In genomic region chr12:6745751-6746525, GRCh38 we compare ENCODE assay signal across 10 cellular contexts. TPM values are rescaled to one million over a fixed set of nuclear protein-coding genes. Genes with fewer than 3 reads are reported as not detected.
DNase-seq lines count a peak whose midpoint lies in the region; TF ChIP-seq lines count a peak whose summit lies in the region.
"Had no signal": no experiment of that assay in that cellular context is flagged by ENCODE, and none has a peak within 500 bp of the region (broad histone marks: within the 10 kb centered on the region; RNA-seq: fewer than 3 reads in every experiment).

No MANE protein-coding gene starts in this region.

- peaks cover 28% of the 10 kb centered on the region for H3K4me1 Mint-ChIP-seq in activated CD4-positive, alpha-beta T cell treated with anti-CD3 and anti-CD28 coated beads, Interleukin-2, amount 10 ng/mL, durations not matched to agents 24 days and 14 days
- peaks cover 25% of the 10 kb centered on the region for H3K4me1 Mint-ChIP-seq in T-helper 1 cell treated with Interleukin-12 subunit alpha and Interleukin-12 subunit beta and Interleukin-4 antibody, amounts not matched to agents 30 μg/mL and 1 μg/mL, for 36 hours (ENCODE audit: low read depth)

- H3K36me3 ChIP-seq in left ventricle myocardium inferior (peaks cover 45% of the 10 kb centered on the region), subcutaneous abdominal adipose tissue (ENCODE audit: control insufficient read depth in 5 of 5, insufficient read depth in 5 of 5, low read length in 5 of 5) (peaks cover 5 to 49% (median 45%) of the 10 kb centered on the region in 5 donors), brain microvascular endothelial cell (replicated peaks) (peaks cover 46% of the 10 kb centered on the region)

- peaks cover 13% of the 10 kb centered on the region for H3K4me1 ChIP-seq in left ventricle myocardium inferior
- H3K4me1 ChIP-seq in subcutaneous abdominal adipose tissue (ENCODE audit: control insufficient read depth in 5 of 5, insufficient read depth in 5 of 5, low read length in 5 of 5) = peaks cover 4 to 18% (median 12%) of the 10 kb centered on the region in 5 donors

- intact Hi-C loops in activated CD4-positive, alpha-beta T cell treated with anti-CD3 and anti-CD28 coated beads, Interleukin-2, amount 10 ng/mL, durations not matched to agents 24 days and 14 days (cut with micrococcal nuclease) = no loop called here
- intact Hi-C loops in left ventricle myocardium inferior (cut with micrococcal nuclease) = loop anchor here (5.0 kb wide), 1 partner anchor 81 kb away; the partner anchor contains the start of gene P3H3

- peak overlapping the region; percentile 56 for H3K27ac ChIP-seq in left ventricle myocardium inferior (replicated peaks)
- H3K27ac ChIP-seq in subcutaneous abdominal adipose tissue (ENCODE audit: low read depth, low read length) = peak overlapping the region; percentile 14
- H3K27ac ChIP-seq in brain microvascular endothelial cell = no peak overlapping the region

- H3K27me3 ChIP-seq in left ventricle myocardium inferior (ENCODE audit: low read depth) = no peaks in the 10 kb centered on the region
- H3K27me3 ChIP-seq in subcutaneous abdominal adipose tissue (ENCODE audit: control insufficient read depth in 5 of 5, insufficient read depth in 4 of 5, low read length in 5 of 5) = no peaks in the 10 kb centered on the region
- no peaks in the 10 kb centered on the region for H3K27me3 ChIP-seq in brain microvascular endothelial cell (replicated peaks)

- H3K4me3 Mint-ChIP-seq in activated CD4-positive, alpha-beta T cell treated with anti-CD3 and anti-CD28 coated beads, Interleukin-2, amount 10 ng/mL, durations not matched to agents 24 days and 14 days = peak overlapping the region; percentile 44
- H3K4me3 Mint-ChIP-seq in T-helper 1 cell treated with Interleukin-12 subunit alpha and Interleukin-12 subunit beta and Interleukin-4 antibody, amounts not matched to agents 30 μg/mL and 1 μg/mL, for 36 hours = peak overlapping the region; percentile 47

- peak; percentile 82 for DNase-seq in activated CD4-positive, alpha-beta T cell treated with anti-CD3 and anti-CD28 coated beads, Interleukin-2, amount 10 ng/mL, durations not matched to agents 24 days and 14 days
- no peak for DNase-seq in activated CD4-positive, alpha-beta T cell treated with anti-CD3 and anti-CD28 coated beads, Interleukin-2, amount 50 U/mL, for 48 hours
- DNase-seq in left ventricle myocardium inferior (no peak), brain microvascular endothelial cell (no peak), retina (no peak)
- DNase-seq in stimulated activated CD4-positive, alpha-beta T cell treated with anti-CD3 and anti-CD28 coated beads, Interleukin-4, amount 100 ng/mL, for 24 hours = no peak
- DNase-seq: ACHN had no signal

- TF ChIP-seq CTCF in left ventricle myocardium inferior (IDR thresholded peaks at IDR 0.05; ENCODE audit: borderline replicate concordance) (no peak), brain microvascular endothelial cell (IDR thresholded peaks at IDR 0.05; ENCODE audit: low read depth, low read length, missing control alignments) (no peak)

- in situ Hi-C loops in brain microvascular endothelial cell (cut with HindIII; ENCODE audit: low pct_ligation_motif_present, low sequenced_read_pairs) = no loop called here

- no peaks in the 10 kb centered on the region for H3K27me3 Mint-ChIP-seq in activated CD4-positive, alpha-beta T cell treated with anti-CD3 and anti-CD28 coated beads, Interleukin-2, amount 10 ng/mL, durations not matched to agents 24 days and 14 days
- H3K27me3 Mint-ChIP-seq in T-helper 1 cell treated with Interleukin-12 subunit alpha and Interleukin-12 subunit beta and Interleukin-4 antibody, amounts not matched to agents 30 μg/mL and 1 μg/mL, for 36 hours (ENCODE audit: low read depth) = no peaks in the 10 kb centered on the region

- peak overlapping the region in 3 of 5 donors; percentile 19 to 41 (median 31) for H3K9ac ChIP-seq in subcutaneous abdominal adipose tissue (ENCODE audit: low read length in 5 of 5)

- H3K36me3 Mint-ChIP-seq in activated CD4-positive, alpha-beta T cell treated with anti-CD3 and anti-CD28 coated beads, Interleukin-2, amount 10 ng/mL, durations not matched to agents 24 days and 14 days (ENCODE audit: low read depth) = peaks cover 48% of the 10 kb centered on the region
- H3K36me3 Mint-ChIP-seq in T-helper 1 cell treated with Interleukin-12 subunit alpha and Interleukin-12 subunit beta and Interleukin-4 antibody, amounts not matched to agents 30 μg/mL and 1 μg/mL, for 36 hours (ENCODE audit: low read depth) = peaks cover 35% of the 10 kb centered on the region

- H3K4me3 ChIP-seq in left ventricle myocardium inferior (no peak overlapping the region), subcutaneous abdominal adipose tissue (ENCODE audit: low read depth in 1 of 5, low read length in 5 of 5) (peak overlapping the region in 1 of 5 donors; percentile 24), brain microvascular endothelial cell (ENCODE audit: low read depth, low read length) (no peak overlapping the region)

- H3K27ac Mint-ChIP-seq in activated CD4-positive, alpha-beta T cell treated with anti-CD3 and anti-CD28 coated beads, Interleukin-2, amount 10 ng/mL, durations not matched to agents 24 days and 14 days = peak overlapping the region; percentile 93
- H3K27ac Mint-ChIP-seq in T-helper 1 cell treated with Interleukin-12 subunit alpha and Interleukin-12 subunit beta and Interleukin-4 antibody, amounts not matched to agents 30 μg/mL and 1 μg/mL, for 36 hours = peak overlapping the region; percentile 95

- no peaks in the 10 kb centered on the region for H3K9me3 Mint-ChIP-seq in activated CD4-positive, alpha-beta T cell treated with anti-CD3 and anti-CD28 coated beads, Interleukin-2, amount 10 ng/mL, durations not matched to agents 24 days and 14 days
- H3K9me3 Mint-ChIP-seq in T-helper 1 cell treated with Interleukin-12 subunit alpha and Interleukin-12 subunit beta and Interleukin-4 antibody, amounts not matched to agents 30 μg/mL and 1 μg/mL, for 36 hours = peaks cover 3% of the 10 kb centered on the region

- H3K9me3 ChIP-seq in left ventricle myocardium inferior (replicated peaks) = no peaks in the 10 kb centered on the region
- no peaks in the 10 kb centered on the region for H3K9me3 ChIP-seq in subcutaneous abdominal adipose tissue (ENCODE audit: control insufficient read depth in 5 of 5, low read length in 5 of 5)

RNA-seq across cellular contexts. Expression of gene MLF2, which starts 7.0 kb away (rescaled TPM):
- 163 and 180 TPM in 2 replicates for total RNA-seq in activated CD4-positive, alpha-beta T cell treated with anti-CD3 and anti-CD28 coated beads, Interleukin-2, amount 10 ng/mL, durations not matched to agents 24 days and 14 days
- 153 TPM for total RNA-seq in left ventricle myocardium inferior

RNA-seq across cellular contexts. Expression of gene PTMS, which starts 20.2 kb away (rescaled TPM):
- total RNA-seq in activated CD4-positive, alpha-beta T cell treated with anti-CD3 and anti-CD28 coated beads, Interleukin-2, amount 10 ng/mL, durations not matched to agents 24 days and 14 days = 245 and 267 TPM in 2 replicates
- total RNA-seq in left ventricle myocardium inferior = 104 TPM

RNA-seq across cellular contexts. Expression of gene COPS7A, which starts 22.1 kb away (rescaled TPM):
- 39.5 and 44.8 TPM in 2 replicates for total RNA-seq in activated CD4-positive, alpha-beta T cell treated with anti-CD3 and anti-CD28 coated beads, Interleukin-2, amount 10 ng/mL, durations not matched to agents 24 days and 14 days
- total RNA-seq in left ventricle myocardium inferior = 73.2 TPM

RNA-seq across cellular contexts. Expression of gene LAG3, which starts 26.4 kb away (rescaled TPM):
- total RNA-seq in activated CD4-positive, alpha-beta T cell treated with anti-CD3 and anti-CD28 coated beads, Interleukin-2, amount 10 ng/mL, durations not matched to agents 24 days and 14 days = 253 and 269 TPM in 2 replicates
- not detected for total RNA-seq in left ventricle myocardium inferior
- total RNA-seq: SK-MEL-5 had no signal

RNA-seq across cellular contexts. Expression of gene CD4, which starts 43.4 kb away (rescaled TPM):
- 264 and 271 TPM in 2 replicates for total RNA-seq in activated CD4-positive, alpha-beta T cell treated with anti-CD3 and anti-CD28 coated beads, Interleukin-2, amount 10 ng/mL, durations not matched to agents 24 days and 14 days
- total RNA-seq in left ventricle myocardium inferior = 7.4 TPM
